In the genomic region with DNA sequence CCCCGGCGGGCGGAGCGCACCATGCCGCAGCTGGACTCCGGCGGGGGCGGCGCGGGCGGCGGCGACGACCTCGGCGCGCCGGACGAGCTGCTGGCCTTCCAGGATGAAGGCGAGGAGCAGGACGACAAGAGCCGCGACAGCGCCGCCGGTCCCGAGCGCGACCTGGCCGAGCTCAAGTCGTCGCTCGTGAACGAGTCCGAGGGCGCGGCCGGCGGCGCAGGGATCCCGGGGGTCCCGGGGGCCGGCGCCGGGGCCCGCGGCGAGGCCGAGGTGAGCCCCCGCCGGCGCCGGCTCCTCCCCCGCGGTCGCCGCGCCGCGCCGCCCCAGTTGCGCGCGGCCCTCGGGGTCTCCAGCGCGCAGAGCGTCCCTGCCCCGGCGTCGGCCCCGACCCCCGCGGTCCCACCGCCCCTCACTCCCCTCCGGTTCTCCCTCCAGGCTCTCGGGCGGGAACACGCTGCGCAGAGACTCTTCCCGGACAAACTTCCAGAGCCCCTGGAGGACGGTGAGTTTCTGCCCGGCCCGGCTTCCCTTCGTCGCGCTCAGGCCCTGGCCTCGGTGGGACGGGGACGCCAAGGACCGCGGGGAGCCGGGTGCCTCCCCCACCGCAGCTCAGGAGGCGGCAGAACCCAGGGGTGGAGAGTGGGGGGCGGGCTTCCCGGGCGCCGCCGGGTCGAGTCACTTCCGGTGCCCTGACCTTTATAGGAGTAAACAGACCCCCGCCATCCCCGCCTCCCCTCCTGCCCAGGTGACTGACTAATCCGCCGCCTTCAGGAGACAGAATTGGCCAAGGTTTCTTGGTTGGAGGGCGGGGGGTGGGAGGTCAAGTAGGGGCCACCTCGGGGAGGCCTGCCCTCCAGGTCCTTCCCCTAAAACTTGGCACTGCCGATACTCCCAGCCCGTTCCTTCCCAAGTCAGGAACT, we compare ENCODE assay signal across 8 cellular contexts. TPM values are rescaled to one million over a fixed set of nuclear protein-coding genes. Genes with fewer than 3 reads are reported as not detected.
DNase-seq lines count a peak whose midpoint lies in the region; ATAC-seq, FAIRE-seq and TF ChIP-seq lines count a peak whose summit lies in the region.

No MANE protein-coding gene starts in this region.

- TF ChIP-seq CTCF in CD8-positive, alpha-beta T cell (IDR thresholded peaks at IDR 0.05), result no peak
- TF ChIP-seq CTCF in GM12878 (IDR thresholded peaks at IDR 0.05 in 2 of 3, conservative IDR thresholded peaks at IDR 0.05 in 1 of 3; ENCODE audit: control insufficient read depth in 2 of 3, extremely low read depth in 1 of 3, insufficient read depth in 1 of 3, low read depth in 3 of 3, low read length in 3 of 3), result no peak

- H3K27me3 Mint-ChIP-seq in CD8-positive, alpha-beta T cell (ENCODE audit: low read depth), result no peaks in the 10 kb centered on the region
- H3K27me3 Mint-ChIP-seq in T-helper 2 cell treated with Interferon-gamma antibody and Interleukin-4, amounts not matched to agents 5 μg/mL and 100 μg/mL, for 36 hours (ENCODE audit: low read depth), result peaks cover 72% of the 10 kb centered on the region
- no peaks in the 10 kb centered on the region for H3K27me3 Mint-ChIP-seq in stimulated activated memory B cell treated with anti-CD40 and anti-IgM and Interleukin-4, amounts not matched to agents 10 μg/mL and 1 μg/mL and 100 μg/mL, for 72 hours

- CTCF ChIA-PET in CD8-positive, alpha-beta T cell (lab: Charles Lee), result interaction anchor here (1.1 to 14.1 kb wide), 2 partner anchors 43 to 75 kb away, joined by 3 to 162 read pairs; no protein-coding TSS in a partner anchor
- CTCF ChIA-PET in HEK293T (lab: Yijun Ruan, JAX) (no interaction called here), GM12878 (lab: Yijun Ruan, JAX) (interaction anchor here (1.2 to 10.7 kb wide), 3 partner anchors 14 to 24 kb away, joined by 11 to 112 read pairs (median 88); no protein-coding TSS in a partner anchor)

- no peak overlapping the region for H2BK120ac ChIP-seq in mesendoderm (ENCODE audit: low read depth, low read length)

- WGBS in GM12878 (ENCODE audit: insufficient coverage, insufficient replicate concordance, low lambda C conversion rate, missing lambda C conversion rate), result 0% methylated on average over 53 of the region's 110 CpGs
- WGBS in mesendoderm (ENCODE audit: extremely low coverage, insufficient coverage, low lambda C conversion rate), result no CpG with 5 or more reads among the region's 110 CpGs

- BruUV-seq in GM12878 (replicated peaks; lab: Mats Ljungman, UMichigan), result no TSS peak

- no peak overlapping the region for H4K8ac ChIP-seq in mesendoderm (ENCODE audit: low read depth, low read length)

- ATAC-seq in CD8-positive, alpha-beta T cell, result peak; percentile 21
- ATAC-seq in GM12878 (peak; percentile 8), GM18511 (IDR thresholded peaks at IDR 0.05; ENCODE audit: unreplicated experiment) (no peak)
- peak; percentile 32 for ATAC-seq in stimulated activated memory B cell treated with anti-CD40 and anti-IgM and Interleukin-4, amounts not matched to agents 10 μg/mL and 1 μg/mL and 100 μg/mL, for 72 hours

- H3K27ac ChIP-seq in CD8-positive, alpha-beta T cell (ENCODE audit: low read depth, low read length), result peak overlapping the region; percentile 64
- no peak overlapping the region for H3K27ac ChIP-seq in GM12878 (ENCODE audit: control insufficient read depth, insufficient read depth)
- peak overlapping the region; percentile 37 for H3K27ac ChIP-seq in mesendoderm (ENCODE audit: low read depth, low read length)

- H3K56ac ChIP-seq in mesendoderm (ENCODE audit: low read length), result peak overlapping the region; percentile 88

- H3K9me3 ChIP-seq in CD8-positive, alpha-beta T cell (ENCODE audit: low read length), result no peaks in the 10 kb centered on the region
- no peaks in the 10 kb centered on the region for H3K9me3 ChIP-seq in GM12878 (replicated peaks; ENCODE audit: control insufficient read depth, insufficient read depth, low read length)

- H3K4ac ChIP-seq in mesendoderm (ENCODE audit: low read depth, low read length), result peak overlapping the region; percentile 64

- intact Hi-C loops in CD8-positive, alpha-beta T cell (cut with DNase I, micrococcal nuclease), result loop anchor here in 1 of 2 experiments (1.0 to 10.0 kb wide), 7 partner anchors 7 to 410 kb away; partner anchors contain the start of gene JADE2
- intact Hi-C loops in GM12878 (cut with micrococcal nuclease; ENCODE audit: unreplicated experiment), result loop anchor here (1.0 to 2.0 kb wide), 2 partner anchors 11 to 18 kb away; no protein-coding TSS in a partner anchor

- peak overlapping the region; percentile 96 for H3K27ac Mint-ChIP-seq in CD8-positive, alpha-beta T cell
- H3K27ac Mint-ChIP-seq in T-helper 2 cell treated with Interferon-gamma antibody and Interleukin-4, amounts not matched to agents 5 μg/mL and 100 μg/mL, for 36 hours, result no peak overlapping the region
- H3K27ac Mint-ChIP-seq in stimulated activated memory B cell treated with anti-CD40 and anti-IgM and Interleukin-4, amounts not matched to agents 10 μg/mL and 1 μg/mL and 100 μg/mL, for 72 hours, result no peak overlapping the region

- no peaks in the 10 kb centered on the region for H4K20me1 ChIP-seq in GM12878 (ENCODE audit: control insufficient read depth, insufficient read depth)

- TF ChIP-seq RAD21 in GM12878 (IDR thresholded peaks at IDR 0.05; ENCODE audit: insufficient read depth, low read depth, low read length), result no peak

- POLR2A ChIA-PET in CD8-positive, alpha-beta T cell (lab: Charles Lee), result interaction anchor here (0.9 to 22.5 kb wide), 4 partner anchors 42 to 73 kb away, joined by 4 to 249 read pairs (median 11); partner anchors contain the start of gene SKP1
- POLR2A ChIA-PET in HEK293T (lab: Yijun Ruan, JAX) (interaction anchor here (1.4 kb wide), 1 partner anchor 34 kb away, joined by 3 read pairs; no protein-coding TSS in a partner anchor), GM12878 (lab: Charles Lee) (interaction anchor here (0.6 to 11.6 kb wide), 4 partner anchors 17 to 54 kb away, joined by 3 to 291 read pairs (median 3); no protein-coding TSS in a partner anchor)

- TF ChIP-seq EP300 in GM12878 (IDR thresholded peaks at IDR 0.05; ENCODE audit: borderline replicate concordance in 1 of 2, control insufficient read depth in 1 of 2, low read depth in 2 of 2, low read length in 2 of 2), result no peak

- TF ChIP-seq POLR2A in GM12878 (IDR thresholded peaks at IDR 0.05; ENCODE audit: low read depth, low read length), result no peak

- H3K79me2 ChIP-seq in GM12878 (ENCODE audit: control insufficient read depth, insufficient read depth, low read length) (peaks cover 23% of the 10 kb centered on the region), mesendoderm (ENCODE audit: control insufficient read depth, insufficient read depth, low read length) (peaks cover 12% of the 10 kb centered on the region)

- peak overlapping the region; percentile 95 for H3K4me3 Mint-ChIP-seq in CD8-positive, alpha-beta T cell
- peak overlapping the region; percentile 50 for H3K4me3 Mint-ChIP-seq in T-helper 2 cell treated with Interferon-gamma antibody and Interleukin-4, amounts not matched to agents 5 μg/mL and 100 μg/mL, for 36 hours
- H3K4me3 Mint-ChIP-seq in stimulated activated memory B cell treated with anti-CD40 and anti-IgM and Interleukin-4, amounts not matched to agents 10 μg/mL and 1 μg/mL and 100 μg/mL, for 72 hours, result peak overlapping the region; percentile 50

- peak overlapping the region; percentile 30 for H2AFZ ChIP-seq in GM12878 (ENCODE audit: control insufficient read depth, low read depth, low read length)

- no peak overlapping the region for H2AK5ac ChIP-seq in mesendoderm (ENCODE audit: low read length)

- peaks cover 46% of the 10 kb centered on the region for H3K36me3 ChIP-seq in CD8-positive, alpha-beta T cell (ENCODE audit: insufficient read depth, low read length)
- H3K36me3 ChIP-seq in GM12878 (ENCODE audit: control insufficient read depth in 2 of 2, insufficient read depth in 2 of 2, low read length in 1 of 2) (peaks cover 0 to 3% of the 10 kb centered on the region in 2 experiments; a peak in 1 of 4 replicates), mesendoderm (ENCODE audit: control insufficient read depth, insufficient read depth, low read length) (no peaks in the 10 kb centered on the region)

- H3K23ac ChIP-seq in mesendoderm (ENCODE audit: low read length), result peak overlapping the region; percentile 34

- H3K9me3 Mint-ChIP-seq in CD8-positive, alpha-beta T cell, result no peaks in the 10 kb centered on the region
- H3K9me3 Mint-ChIP-seq in T-helper 2 cell treated with Interferon-gamma antibody and Interleukin-4, amounts not matched to agents 5 μg/mL and 100 μg/mL, for 36 hours, result no peaks in the 10 kb centered on the region
- H3K9me3 Mint-ChIP-seq in stimulated activated memory B cell treated with anti-CD40 and anti-IgM and Interleukin-4, amounts not matched to agents 10 μg/mL and 1 μg/mL and 100 μg/mL, for 72 hours, result no peaks in the 10 kb centered on the region

- peaks cover 55% of the 10 kb centered on the region for H3K36me3 Mint-ChIP-seq in CD8-positive, alpha-beta T cell
- peaks cover 15% of the 10 kb centered on the region for H3K36me3 Mint-ChIP-seq in T-helper 2 cell treated with Interferon-gamma antibody and Interleukin-4, amounts not matched to agents 5 μg/mL and 100 μg/mL, for 36 hours (ENCODE audit: low read depth)
- H3K36me3 Mint-ChIP-seq in stimulated activated memory B cell treated with anti-CD40 and anti-IgM and Interleukin-4, amounts not matched to agents 10 μg/mL and 1 μg/mL and 100 μg/mL, for 72 hours, result peaks cover 13% of the 10 kb centered on the region

- H3K9ac ChIP-seq in GM12878 (ENCODE audit: control insufficient read depth, insufficient read depth, low read length) (peak overlapping the region; percentile 67), mesendoderm (ENCODE audit: low read length) (peak overlapping the region; percentile 86)

- H3K4me1 ChIP-seq in CD8-positive, alpha-beta T cell (ENCODE audit: insufficient read depth, low read length), result peaks cover 33% of the 10 kb centered on the region
- H3K4me1 ChIP-seq in GM12878 (ENCODE audit: control insufficient read depth, insufficient read depth, low read length), result peaks cover 37% of the 10 kb centered on the region
- H3K4me1 ChIP-seq in mesendoderm (ENCODE audit: control insufficient read depth, low read depth, low read length), result peaks cover 22% of the 10 kb centered on the region

- no peak overlapping the region for H4K5ac ChIP-seq in mesendoderm (ENCODE audit: low read length)

- H2BK15ac ChIP-seq in mesendoderm (replicated peaks; ENCODE audit: low read depth), result no peak overlapping the region

- H3K18ac ChIP-seq in mesendoderm (ENCODE audit: low read length), result peak overlapping the region; percentile 93

- peak; percentile 41 to 92 (median 87) for DNase-seq in CD8-positive, alpha-beta T cell
- DNase-seq in HEK293T (ENCODE audit: extremely low spot score) (peak; percentile 27), GM12878 (ENCODE audit: low read depth, low spot score) (no peak), mesendoderm (peak; percentile 88), GDM1 (lab: John Stamatoyannopoulos, UW) (no peak)
- peak; percentile 51 for DNase-seq in T-helper 2 cell treated with Interferon-gamma antibody and Interleukin-4, amounts not matched to agents 5 μg/mL and 100 μg/mL, for 36 hours (ENCODE audit: low spot score)

- no peaks in the 10 kb centered on the region for H3K27me3 ChIP-seq in CD8-positive, alpha-beta T cell (ENCODE audit: insufficient read depth, low read length)
- H3K27me3 ChIP-seq in GM12878 (replicated peaks in 1 of 2; ENCODE audit: control insufficient read depth in 2 of 2, insufficient read depth in 2 of 2, low read length in 1 of 2) (no peaks in the 10 kb centered on the region; a peak in 1 of 4 replicates), mesendoderm (ENCODE audit: insufficient read depth, low read length, poor library complexity) (no peaks in the 10 kb centered on the region)

- peak overlapping the region; percentile 99 for H3K4me3 ChIP-seq in CD8-positive, alpha-beta T cell (ENCODE audit: low read depth, low read length)
- peak overlapping the region; percentile 83 for H3K4me3 ChIP-seq in GM12878
- peak overlapping the region; percentile 64 for H3K4me3 ChIP-seq in mesendoderm (ENCODE audit: low read length)

- H3K4me1 Mint-ChIP-seq in CD8-positive, alpha-beta T cell (ENCODE audit: low read depth), result peaks cover 61% of the 10 kb centered on the region
- H3K4me1 Mint-ChIP-seq in T-helper 2 cell treated with Interferon-gamma antibody and Interleukin-4, amounts not matched to agents 5 μg/mL and 100 μg/mL, for 36 hours (ENCODE audit: low read depth), result peaks cover 37% of the 10 kb centered on the region
- H3K4me1 Mint-ChIP-seq in stimulated activated memory B cell treated with anti-CD40 and anti-IgM and Interleukin-4, amounts not matched to agents 10 μg/mL and 1 μg/mL and 100 μg/mL, for 72 hours, result peaks cover 50% of the 10 kb centered on the region

- in situ Hi-C loops in GM12878 (cut with MboI), result no loop called here

- H3K4me2 ChIP-seq in GM12878 (ENCODE audit: control insufficient read depth, insufficient read depth), result peak overlapping the region; percentile 80
- H3K4me2 ChIP-seq in mesendoderm (ENCODE audit: low read length), result peak overlapping the region; percentile 32

- SMC1A ChIA-PET in GM12878 (lab: Charles Lee; ENCODE audit: uncharacterized antibody, unreplicated experiment), result interaction anchor here (0.5 to 11.4 kb wide), 3 partner anchors 15 to 173 kb away, joined by 3 to 152 read pairs (median 37); no protein-coding TSS in a partner anchor

- peaks cover 14% of the 10 kb centered on the region for H3K79me1 ChIP-seq in mesendoderm (ENCODE audit: low read length)

- H2BK5ac ChIP-seq in mesendoderm (ENCODE audit: low read length), result no peak overlapping the region

- FAIRE-seq in GM12878 (lab: Jason Lieb, UNC), result no peak

- RAD21 ChIA-PET in GM12878 (lab: Charles Lee; ENCODE audit: unreplicated experiment), result interaction anchor here (0.6 to 10.8 kb wide), 4 partner anchors 11 to 111 kb away, joined by 4 to 123 read pairs (median 48); no protein-coding TSS in a partner anchor

RNA-seq across cellular contexts. Expression of gene TCF7, which starts 0.7 kb away (rescaled TPM):
- 100 to 1,000 TPM; 517 to 538 TPM for total RNA-seq in CD8-positive, alpha-beta T cell
- total RNA-seq in GM12878 (2013; cell fraction: nucleolus; rRNA removed), result 344 and 364 TPM in 2 replicates
- total RNA-seq in GM12878 (2014; rRNA removed), result 19.6 and 21.6 TPM in 2 replicates
- total RNA-seq in GM12878 (2014; rRNA removed; fragmentation: Illumina TruSeq; extraction: Trizol), result 23.3 and 24.0 TPM in 2 replicates
- 60.2 and 63.5 TPM in 2 replicates for total RNA-seq in GM12878 (2021)
- 26.0 TPM for polyA plus RNA-seq in GM12878 (2011; ENCODE audit: low read depth)
- polyA plus RNA-seq in GM12878 (2011; rRNA removed), result 20.5 and 34.6 TPM in 2 replicates
- polyA plus RNA-seq in GM12878 (2011; cell fraction: cytosol; rRNA removed), result 27.6 and 32.9 TPM in 2 replicates
- polyA plus RNA-seq in GM12878 (2011; cell fraction: nucleus; rRNA removed), result 62.1 and 64.0 TPM in 2 replicates
- polyA plus RNA-seq in GM12878 (2012), result 52.2 and 55.4 TPM in 2 replicates
- 44.1 and 59.3 TPM in 2 replicates for polyA plus RNA-seq in GM12878 (2014; fragmentation: Illumina TruSeq; extraction: Trizol)
- 10 to 100 TPM in 1 of 2 experiments, 1 to 10 TPM in 1; 10.0 to 13.2 TPM for polyA plus RNA-seq in GM12878 (2014; fragmentation: Nextera tagmentation; extraction: Ambion mirVana)
- polyA plus RNA-seq in GM12878 (2014; rRNA removed), result 29.0 and 37.6 TPM in 2 replicates
- 10 to 100 TPM; 22.7 to 23.2 TPM for polyA plus RNA-seq in GM12878 (2016; fragmentation: Nextera tagmentation; extraction: Ambion mirVana)
- polyA minus RNA-seq in GM12878 (2011; rRNA and poly(A)+ RNA removed), result 52.8 and 74.5 TPM in 2 replicates
- polyA minus RNA-seq in GM12878 (2011; cell fraction: cytosol; rRNA and poly(A)+ RNA removed), result 25.0 and 25.4 TPM in 2 replicates
- polyA minus RNA-seq in GM12878 (2011; cell fraction: nucleus; rRNA and poly(A)+ RNA removed), result 60.7 and 103 TPM in 2 replicates
- polyA plus RNA-seq in mesendoderm (2013, experiment 1 of 2), result 24.2 TPM
- 22.1 TPM for polyA plus RNA-seq in mesendoderm (2013, experiment 2 of 2)

Comparison
In these comparisons a context has a peak if more than half of its experiments do, and no peak if none do; other contexts are left out.
1. DNase-seq: peak in CD8-positive, alpha-beta T cell (7 of 7), HEK293T (single experiment), T-helper 2 cell treated with Interferon-gamma antibody and Interleukin-4, amounts not matched to agents 5 μg/mL and 100 μg/mL, for 36 hours (single experiment) and mesendoderm (single experiment); none in GM12878 (single experiment) and GDM1 (single experiment).
2. Peak in every context shown above with its lines, with median percentiles within 50 percentile points of each other: H3K4me3 ChIP-seq and H3K4me3 Mint-ChIP-seq.